9 cellular contexts compared by ENCODE assay signal in the genomic region with DNA sequence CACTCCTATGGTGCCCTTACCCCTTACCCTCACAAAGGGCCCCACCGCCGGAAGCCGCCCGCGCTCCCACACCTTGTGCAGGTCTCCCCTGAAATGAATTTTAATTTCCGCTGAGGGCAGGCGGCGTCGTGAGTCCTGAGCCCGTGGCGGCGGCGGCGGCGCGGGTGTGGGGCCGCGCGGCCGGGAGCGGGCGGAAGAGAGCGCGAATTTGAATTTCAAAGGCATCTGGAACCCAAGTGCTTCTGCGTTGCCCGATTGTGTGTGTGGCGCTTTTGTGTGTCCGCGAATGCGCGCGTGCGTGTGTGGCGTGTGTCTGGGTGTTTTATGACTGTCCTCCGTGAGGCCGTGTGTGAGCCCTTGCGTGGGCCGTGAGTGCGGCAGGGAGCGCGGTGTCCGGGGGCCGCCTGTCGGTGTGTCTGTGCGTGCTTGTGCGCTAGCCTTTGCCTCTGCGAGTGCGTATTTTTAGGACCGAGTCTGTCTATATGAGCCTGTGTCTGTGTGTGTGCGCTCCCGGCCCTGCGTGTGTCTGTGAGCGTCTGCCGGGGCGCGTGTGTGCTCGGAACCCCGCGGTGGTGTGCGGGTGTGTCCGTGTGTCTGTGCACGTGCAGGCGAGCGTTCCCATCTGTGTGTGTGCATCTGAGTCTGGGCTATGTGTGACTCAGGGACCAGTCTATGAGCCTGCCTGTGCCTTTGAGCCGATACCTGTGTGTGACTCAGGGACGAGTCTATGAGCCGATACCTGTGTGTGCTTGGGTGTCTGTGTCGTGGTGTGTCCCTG. TPM values are rescaled to one million over a fixed set of nuclear protein-coding genes. Genes with fewer than 3 reads are reported as not detected.
DNase-seq lines count a peak whose midpoint lies in the region; ATAC-seq, FAIRE-seq and TF ChIP-seq lines count a peak whose summit lies in the region.
"Had no signal": no experiment of that assay in that cellular context is flagged by ENCODE, and none has a peak within 500 bp of the region (broad histone marks: within the 10 kb centered on the region; RNA-seq: fewer than 3 reads in every experiment).

No MANE protein-coding gene starts in this region.

- no peak overlapping the region for H3K9ac ChIP-seq in PC-3 (ENCODE audit: low read length)

- H3K36me3 Mint-ChIP-seq in activated naive CD8-positive, alpha-beta T cell treated with anti-CD3 and anti-CD28 coated beads, Interleukin-2, amount 50 U/mL, for 24 hours (ENCODE audit: low read depth): no peaks in the 10 kb centered on the region

- no peaks in the 10 kb centered on the region for H3K36me3 ChIP-seq in PC-3 (ENCODE audit: low read depth, low read length)
- H3K36me3 ChIP-seq in left lung: no peaks in the 10 kb centered on the region

- H3K79me2 ChIP-seq in PC-3 (ENCODE audit: low read length): no peaks in the 10 kb centered on the region

- H3K27me3 Mint-ChIP-seq in activated naive CD8-positive, alpha-beta T cell treated with anti-CD3 and anti-CD28 coated beads, Interleukin-2, amount 50 U/mL, for 24 hours: peaks cover 39% of the 10 kb centered on the region

- no peak overlapping the region for H3K4me2 ChIP-seq in PC-3 (ENCODE audit: low read length)

- CTCF ChIA-PET in PC-3 (lab: Charles Lee): no interaction called here

- H3K9me3 ChIP-seq in PC-3 (ENCODE audit: low read length) (no peaks in the 10 kb centered on the region), left lung (no peaks in the 10 kb centered on the region)

- no peaks in the 10 kb centered on the region for H4K20me1 ChIP-seq in PC-3 (ENCODE audit: low read length)

- no peaks in the 10 kb centered on the region for H3F3A ChIP-seq in PC-3 (ENCODE audit: low read length, unreplicated experiment)

- peak overlapping the region; percentile 65 for H3K27ac Mint-ChIP-seq in activated naive CD8-positive, alpha-beta T cell treated with anti-CD3 and anti-CD28 coated beads, Interleukin-2, amount 50 U/mL, for 24 hours

- peak overlapping the region; percentile 77 for H3K4me3 Mint-ChIP-seq in activated naive CD8-positive, alpha-beta T cell treated with anti-CD3 and anti-CD28 coated beads, Interleukin-2, amount 50 U/mL, for 24 hours

- no peak overlapping the region for H2AFZ ChIP-seq in PC-3 (ENCODE audit: low read length)

- TF ChIP-seq CTCF in PC-3 (conservative IDR thresholded peaks at IDR 0.05; ENCODE audit: low read depth, low read length) (no peak), left lung (IDR thresholded peaks at IDR 0.05) (no peak)

- intact Hi-C loops in PC-3 (cut with micrococcal nuclease) (no loop called here), left lung (cut with DNase I) (no loop called here)

- no peak overlapping the region for H3K27ac ChIP-seq in PC-3 (ENCODE audit: low read length)
- H3K27ac ChIP-seq in left lung: no peak overlapping the region

- peak; percentile 42; the same call in 1 of the 2 replicates for ATAC-seq in PC-3
- ATAC-seq in activated naive CD8-positive, alpha-beta T cell treated with anti-CD3 and anti-CD28 coated beads, Interleukin-2, amount 50 U/mL, for 24 hours: peak; percentile 59
- ATAC-seq in left lung: peak; percentile 43
- ATAC-seq in HG03469 (IDR thresholded peaks at IDR 0.05; ENCODE audit: unreplicated experiment): no peak

- H3K27me3 ChIP-seq in PC-3 (ENCODE audit: low read length): no peaks in the 10 kb centered on the region
- peaks cover 29 to 98% of the 10 kb centered on the region in 2 donors for H3K27me3 ChIP-seq in left lung

- DNase-seq in PC-3: peak; percentile 31
- peak; percentile 42 for DNase-seq in activated naive CD8-positive, alpha-beta T cell treated with anti-CD3 and anti-CD28 coated beads, Interleukin-2, amount 50 U/mL, for 24 hours
- DNase-seq in left lung: peak in 1 of 2 donors; percentile 64
- peak; percentile 57 for DNase-seq in stimulated activated naive CD4-positive, alpha-beta T cell treated with Interleukin-2 at 50 U/mL for 16 hours (lab: John Stamatoyannopoulos, UW)
- no peak for DNase-seq in RCC 7860 (ENCODE audit: low spot score)
- no peak for DNase-seq in SW480 (ENCODE audit: low spot score)
- no peak for DNase-seq in NOMO-1 treated with DMSO at 0.1 percent for 48 hours (lab: John Stamatoyannopoulos, UW; ENCODE audit: unreplicated experiment)

- H3K4me3 ChIP-seq in PC-3 (ENCODE audit: low read length) (no peak overlapping the region), left lung (no peak overlapping the region)

- H3K9me2 ChIP-seq in PC-3 (replicated peaks; ENCODE audit: low read length): no peaks in the 10 kb centered on the region

- POLR2A ChIA-PET in PC-3 (lab: Charles Lee; ENCODE audit: unreplicated experiment): no interaction called here

- FAIRE-seq in RCC 7860 (lab: Jason Lieb, UNC): no peak
- FAIRE-seq: endometrium had no signal

- peaks cover 42% of the 10 kb centered on the region for H3K4me1 Mint-ChIP-seq in activated naive CD8-positive, alpha-beta T cell treated with anti-CD3 and anti-CD28 coated beads, Interleukin-2, amount 50 U/mL, for 24 hours

- H3K4me1 ChIP-seq in PC-3 (ENCODE audit: insufficient read depth, low read length): no peaks in the 10 kb centered on the region
- peaks cover 7 to 14% of the 10 kb centered on the region in 2 donors for H3K4me1 ChIP-seq in left lung

- no TSS peak for BruUV-seq in PC-3 (replicated peaks; lab: Mats Ljungman, UMichigan)

- H3K9me3 Mint-ChIP-seq in activated naive CD8-positive, alpha-beta T cell treated with anti-CD3 and anti-CD28 coated beads, Interleukin-2, amount 50 U/mL, for 24 hours: no peaks in the 10 kb centered on the region

RNA-seq across cellular contexts. Expression of gene ADGRB2, which starts 7.9 kb away (rescaled TPM):
- total RNA-seq in PC-3 (2014; rRNA removed): 12.3 and 15.7 TPM in 2 replicates
- 1 to 10 TPM; 1.8 to 6.4 TPM for total RNA-seq in left lung

RNA-seq across cellular contexts. Expression of gene SPOCD1, which starts 43.7 kb away (rescaled TPM):
- total RNA-seq in PC-3 (2014; rRNA removed): 4.1 and 5.4 TPM in 2 replicates
- 10 to 100 TPM in 1 of 2 donors, 1 to 10 TPM in 1; 7.8 to 10.9 TPM for total RNA-seq in left lung

Comparison
In these comparisons a context has a peak if more than half of its experiments do, and no peak if none do; other contexts are left out.
1. DNase-seq: peak in PC-3 (single experiment), activated naive CD8-positive, alpha-beta T cell treated with anti-CD3 and anti-CD28 coated beads, Interleukin-2, amount 50 U/mL, for 24 hours (single experiment) and stimulated activated naive CD4-positive, alpha-beta T cell treated with Interleukin-2 at 50 U/mL for 16 hours (single experiment); none in RCC 7860 (single experiment), SW480 (single experiment) and NOMO-1 treated with DMSO at 0.1 percent for 48 hours (single experiment).